Comparison of ENCODE assay signal across 15 cellular contexts in the genomic region with DNA sequence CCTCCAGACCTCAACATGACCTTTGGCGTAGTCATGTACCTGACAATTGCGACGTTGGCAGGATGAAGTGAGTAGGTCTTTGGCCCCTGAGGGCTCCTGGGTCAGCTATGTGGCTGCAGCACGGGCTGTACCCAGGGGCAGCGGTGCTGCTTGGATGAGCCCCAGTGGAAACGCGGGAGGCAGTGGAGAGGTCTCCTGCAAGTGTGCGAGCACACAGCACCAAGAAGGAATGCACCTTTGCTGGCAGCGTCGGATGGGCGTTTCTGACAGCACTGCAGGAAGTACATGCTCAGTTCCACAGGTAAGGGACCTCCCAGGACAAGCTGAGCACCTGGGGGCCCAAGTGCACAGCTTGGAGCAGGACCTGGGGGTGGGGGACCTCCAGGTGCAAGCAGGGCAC.
"Had no signal": no experiment of that assay in that cellular context is flagged by ENCODE, and none has a peak within 500 bp of the region (broad histone marks: within the 10 kb centered on the region; RNA-seq: fewer than 3 reads in every experiment).

No MANE protein-coding gene starts in this region.

- H3K4me1 ChIP-seq: left ventricle myocardium inferior had no signal

- H3K36me3 Mint-ChIP-seq: activated naive CD8-positive, alpha-beta T cell treated with anti-CD3 and anti-CD28 coated beads, Interleukin-2, amount 10 ng/mL, durations not matched to agents 7 days and 5 days; stimulated activated effector memory CD8-positive, alpha-beta T cell treated with anti-CD3 and anti-CD28 coated beads, Interleukin-12 subunit alpha, Interleukin-12 subunit beta, amount 100 ng/mL, for 72 hours had no signal

- H3K36me3 ChIP-seq: left ventricle myocardium inferior had no signal

- H3K4me1 Mint-ChIP-seq: activated naive CD8-positive, alpha-beta T cell treated with anti-CD3 and anti-CD28 coated beads, Interleukin-2, amount 10 ng/mL, durations not matched to agents 7 days and 5 days; endodermal cell; stimulated activated effector memory CD8-positive, alpha-beta T cell treated with anti-CD3 and anti-CD28 coated beads, Interleukin-12 subunit alpha, Interleukin-12 subunit beta, amount 100 ng/mL, for 72 hours had no signal

- FAIRE-seq: urothelium cell line had no signal

- H3K4me3 ChIP-seq: left ventricle myocardium inferior, smooth muscle cell had no signal

- ATAC-seq: activated CD8-positive, alpha-beta T cell treated with anti-CD3 and anti-CD28 coated beads for 36 hours; activated T-cell treated with anti-CD3 and anti-CD28 coated beads, Interleukin-2, amount 50 U/mL, for 72 hours; right cardiac atrium; stimulated activated effector memory CD8-positive, alpha-beta T cell treated with anti-CD3 and anti-CD28 coated beads, Interleukin-12 subunit alpha, Interleukin-12 subunit beta, amount 100 ng/mL, for 72 hours had no signal

- H3K27ac Mint-ChIP-seq: activated CD8-positive, alpha-beta T cell treated with anti-CD3 and anti-CD28 coated beads for 36 hours; activated naive CD8-positive, alpha-beta T cell treated with anti-CD3 and anti-CD28 coated beads, Interleukin-2, amount 10 ng/mL, durations not matched to agents 7 days and 5 days; activated T-cell treated with anti-CD3 and anti-CD28 coated beads, Interleukin-2, amount 50 U/mL, for 72 hours; endodermal cell; stimulated activated effector memory CD8-positive, alpha-beta T cell treated with anti-CD3 and anti-CD28 coated beads, Interleukin-12 subunit alpha, Interleukin-12 subunit beta, amount 100 ng/mL, for 72 hours; T-helper 1 cell treated with Interleukin-12 subunit alpha and Interleukin-12 subunit beta and Interleukin-4 antibody, amounts not matched to agents 30 μg/mL and 1 μg/mL, for 36 hours had no signal

- DNase-seq: activated CD4-positive, alpha-beta T cell treated with anti-CD3 and anti-CD28 coated beads for 4 hours; activated CD8-positive, alpha-beta memory T cell treated with anti-CD3 and anti-CD28 coated beads, Interleukin-2, amount 50 U/mL, for 4 hours; activated CD8-positive, alpha-beta T cell treated with anti-CD3 and anti-CD28 coated beads for 36 hours; activated gamma-delta T cell treated with Interleukin-2 at 50 U/mL for 16 hours; activated naive CD8-positive, alpha-beta T cell treated with anti-CD3 and anti-CD28 coated beads, Interleukin-2, amount 10 ng/mL, durations not matched to agents 7 days and 5 days; activated T-cell treated with anti-CD3 and anti-CD28 coated beads, Interleukin-2, amount 50 U/mL, for 72 hours; anterior cingulate cortex; endodermal cell; glutamatergic neuron; left ventricle myocardium inferior; right cardiac atrium had no signal

- H3K4me2 ChIP-seq: smooth muscle cell had no signal

- H3K27me3 Mint-ChIP-seq: activated CD8-positive, alpha-beta T cell treated with anti-CD3 and anti-CD28 coated beads for 36 hours; activated naive CD8-positive, alpha-beta T cell treated with anti-CD3 and anti-CD28 coated beads, Interleukin-2, amount 10 ng/mL, durations not matched to agents 7 days and 5 days had no signal

- H3K27ac ChIP-seq: left ventricle myocardium inferior had no signal

- H3K4me3 Mint-ChIP-seq: activated CD8-positive, alpha-beta T cell treated with anti-CD3 and anti-CD28 coated beads for 36 hours; activated naive CD8-positive, alpha-beta T cell treated with anti-CD3 and anti-CD28 coated beads, Interleukin-2, amount 10 ng/mL, durations not matched to agents 7 days and 5 days; activated T-cell treated with anti-CD3 and anti-CD28 coated beads, Interleukin-2, amount 50 U/mL, for 72 hours; endodermal cell; stimulated activated effector memory CD8-positive, alpha-beta T cell treated with anti-CD3 and anti-CD28 coated beads, Interleukin-12 subunit alpha, Interleukin-12 subunit beta, amount 100 ng/mL, for 72 hours; T-helper 1 cell treated with Interleukin-12 subunit alpha and Interleukin-12 subunit beta and Interleukin-4 antibody, amounts not matched to agents 30 μg/mL and 1 μg/mL, for 36 hours had no signal

- H3K9me3 Mint-ChIP-seq: activated CD8-positive, alpha-beta T cell treated with anti-CD3 and anti-CD28 coated beads for 36 hours; activated T-cell treated with anti-CD3 and anti-CD28 coated beads, Interleukin-2, amount 50 U/mL, for 72 hours; endodermal cell; stimulated activated effector memory CD8-positive, alpha-beta T cell treated with anti-CD3 and anti-CD28 coated beads, Interleukin-12 subunit alpha, Interleukin-12 subunit beta, amount 100 ng/mL, for 72 hours had no signal

- H3K9me3 ChIP-seq: left ventricle myocardium inferior had no signal
